ENCODE assay signal across 1 cellular context in the genomic region with DNA sequence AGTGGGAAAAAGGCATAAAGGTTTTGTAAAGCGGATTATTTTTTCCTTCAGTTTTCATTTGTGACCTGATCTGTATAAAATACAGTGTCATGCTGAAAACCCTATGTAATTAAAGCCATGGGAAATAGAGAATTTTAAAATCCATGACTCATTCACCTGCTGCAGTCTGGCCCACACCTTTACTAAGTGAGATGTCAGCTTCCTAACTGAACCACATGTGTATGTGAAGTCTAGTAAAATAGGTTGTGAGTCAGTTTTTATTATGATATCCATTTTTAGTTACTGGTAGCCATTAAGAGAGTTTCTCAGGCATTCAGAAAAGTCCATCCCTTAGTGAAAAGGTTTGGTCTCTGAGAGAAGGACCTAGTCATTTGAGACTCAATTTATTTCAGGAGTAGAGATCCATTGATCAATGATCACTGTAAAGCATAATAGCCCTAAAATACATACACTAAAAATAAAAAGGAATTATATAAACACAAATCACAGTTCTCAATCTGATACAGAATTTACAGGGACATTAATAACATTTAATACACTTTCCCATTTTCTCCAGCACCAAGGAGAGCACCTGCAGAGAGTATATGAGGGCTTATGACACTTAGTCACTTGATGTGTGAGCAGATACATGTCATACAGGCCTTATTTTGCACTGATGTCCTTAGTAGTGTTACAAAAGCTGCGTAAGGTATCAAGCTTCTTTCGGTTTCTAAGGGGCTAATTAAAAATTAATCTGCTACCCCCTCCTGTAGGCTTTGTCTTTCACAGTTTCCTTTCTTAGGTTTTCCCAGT.
TF ChIP-seq lines count a peak whose summit lies in the region.

No MANE protein-coding gene starts in this region.

TF ChIP-seq in SK-N-SH, 30 proteins besides CTCF, POLR2A, EP300 and RAD21 (continued from another document):
- TF ChIP-seq REST (IDR thresholded peaks at IDR 0.05; ENCODE audit: low read depth, low read length) = peak; percentile 93
- TF ChIP-seq GATA2 (CRISPR knock-in tag; IDR thresholded peaks at IDR 0.05) = no peak
- no peak for TF ChIP-seq MEF2A (IDR thresholded peaks at IDR 0.05; ENCODE audit: borderline replicate concordance, low read depth)
TF ChIP-seq in SK-N-SH: peak in this region for 1.
